ENCODE assay signal across 8 cellular contexts in genomic region chr6:16276991-16277981, GRCh38. TPM values are rescaled to one million over a fixed set of nuclear protein-coding genes. Genes with fewer than 3 reads are reported as not detected.
DNase-seq lines count a peak whose midpoint lies in the region; ATAC-seq, FAIRE-seq and TF ChIP-seq lines count a peak whose summit lies in the region.

No MANE protein-coding gene starts in this region.

- in situ Hi-C loops in astrocyte of the cerebellum (cut with HindIII; ENCODE audit: low sequenced_read_pairs), result loop anchor here (5.0 kb wide), 1 partner anchor 145 kb away; no protein-coding TSS in a partner anchor

- peak; percentile 88 for DNase-seq in AG08395 (ENCODE audit: low spot score)
- DNase-seq in NCI-H82 (lab: John Stamatoyannopoulos, UW), result peak; percentile 90
- DNase-seq in astrocyte of the cerebellum (ENCODE audit: low read depth), result peak; percentile 70
- peak; percentile 87 for DNase-seq in iPS-NIHi7 (ENCODE audit: extremely low spot score)
- DNase-seq in GM12891 (ENCODE audit: insufficient read length, low spot score), result no peak

- TF ChIP-seq CTCF in astrocyte of the cerebellum (IDR thresholded peaks at IDR 0.05; ENCODE audit: low read depth, low read length, missing control alignments), result peak; percentile 65

- no peak overlapping the region for H3K4me3 ChIP-seq in astrocyte of the cerebellum (ENCODE audit: low read depth, low read length)
- H3K4me3 ChIP-seq in stomach smooth muscle (ENCODE audit: low read length in 2 of 2), result peak overlapping the region in 1 of 2 donors; percentile 15

- H3K4me1 ChIP-seq in stomach smooth muscle (ENCODE audit: control insufficient read depth, insufficient read depth, low read length), result peaks cover 31% of the 10 kb centered on the region

- H3K27ac ChIP-seq in stomach smooth muscle (ENCODE audit: low read length), result peak overlapping the region; percentile 18

- H3K9me3 ChIP-seq in stomach smooth muscle (ENCODE audit: control insufficient read depth in 2 of 2, low read length in 2 of 2), result no peaks in the 10 kb centered on the region

- TF ChIP-seq POLR2A in GM12891 (IDR thresholded peaks at IDR 0.05; ENCODE audit: low read depth, low read length), result no peak

- peak; percentile 83 for ATAC-seq in GM19351 (IDR thresholded peaks at IDR 0.05; ENCODE audit: unreplicated experiment)
- ATAC-seq in HG02798 (IDR thresholded peaks at IDR 0.05; ENCODE audit: poor library complexity, unreplicated experiment), result no peak

- no peaks in the 10 kb centered on the region for H3K27me3 ChIP-seq in stomach smooth muscle (ENCODE audit: control insufficient read depth in 1 of 2, insufficient read depth in 2 of 2, low read length in 2 of 2)

- H3K36me3 ChIP-seq in stomach smooth muscle (ENCODE audit: control insufficient read depth in 2 of 2, insufficient read depth in 2 of 2, low read length in 2 of 2), result peaks cover 8 to 10% of the 10 kb centered on the region in 2 donors

- FAIRE-seq in GM12891 (lab: Jason Lieb, UNC), result no peak

- H3K9ac ChIP-seq in stomach smooth muscle (ENCODE audit: low read length in 2 of 2), result no peak overlapping the region

TF ChIP-seq in GM12891, 5 proteins besides CTCF, POLR2A, EP300 and RAD21:
- TF ChIP-seq SPI1 (IDR thresholded peaks at IDR 0.05; ENCODE audit: low read depth, low read length) (no peak), PAX5 (IDR thresholded peaks at IDR 0.05; ENCODE audit: insufficient read depth, low read length, severe bottlenecking) (no peak), POLR2AphosphoS5 (IDR thresholded peaks at IDR 0.05; ENCODE audit: low read depth, low read length) (no peak), POU2F2 (IDR thresholded peaks at IDR 0.05; ENCODE audit: low read depth, low read length) (no peak), TAF1 (IDR thresholded peaks at IDR 0.05; ENCODE audit: low read depth, low read length) (no peak)

RNA-seq across cellular contexts. Expression of gene GMPR, which starts 38.9 kb away (rescaled TPM):
- 9.8 TPM for polyA plus RNA-seq in GM12891 (2012; ENCODE audit: low read depth, missing spikeins)
